Comparison of ENCODE assay signal across 3 cellular contexts in the genomic region with DNA sequence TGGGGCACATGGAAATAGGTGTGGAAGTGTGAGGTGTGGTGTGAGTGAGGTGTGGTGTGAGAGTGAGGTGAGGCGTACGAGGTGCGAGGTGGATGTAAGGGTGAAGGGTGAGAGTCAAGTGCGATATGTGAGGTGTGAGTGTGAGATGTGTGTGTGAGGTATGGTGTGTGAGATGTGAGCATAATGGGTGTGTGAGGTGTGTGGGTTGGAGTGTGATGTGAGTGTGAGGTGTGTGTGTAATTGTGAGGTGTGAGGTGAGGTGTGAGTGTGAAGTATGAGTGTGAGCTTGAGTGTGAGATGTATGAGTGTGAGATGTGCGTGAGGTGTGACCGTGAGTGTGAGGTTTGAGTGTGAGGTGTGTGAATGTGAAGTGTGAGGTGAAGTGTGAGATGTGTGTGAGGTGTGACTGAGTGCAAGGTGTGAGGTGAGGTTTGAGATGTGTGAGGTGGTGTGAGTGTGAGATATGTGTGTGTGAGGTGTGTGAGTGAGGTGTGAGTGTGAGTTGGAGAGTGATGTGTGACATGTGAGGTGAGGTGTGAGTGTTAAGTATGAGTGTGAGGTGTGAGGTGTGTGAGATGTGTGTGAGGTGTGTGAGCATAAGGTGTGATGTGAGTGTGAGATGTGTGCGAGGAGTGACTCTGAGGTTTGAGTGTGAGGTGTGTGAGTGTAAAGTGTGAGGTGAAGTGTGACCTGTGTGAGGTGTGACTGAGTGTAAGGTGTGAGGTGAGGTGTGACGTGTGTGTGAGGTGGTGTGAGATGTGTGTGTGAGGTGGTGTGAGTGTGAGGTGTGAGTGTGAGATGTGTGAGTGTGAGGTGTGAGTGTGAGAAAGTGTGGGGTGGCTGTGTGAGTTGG.
TF ChIP-seq lines count a peak whose summit lies in the region.

No MANE protein-coding gene starts in this region.

TF ChIP-seq in SK-N-SH, 30 proteins besides CTCF, POLR2A, EP300 and RAD21:
- TF ChIP-seq, protein P1, sequence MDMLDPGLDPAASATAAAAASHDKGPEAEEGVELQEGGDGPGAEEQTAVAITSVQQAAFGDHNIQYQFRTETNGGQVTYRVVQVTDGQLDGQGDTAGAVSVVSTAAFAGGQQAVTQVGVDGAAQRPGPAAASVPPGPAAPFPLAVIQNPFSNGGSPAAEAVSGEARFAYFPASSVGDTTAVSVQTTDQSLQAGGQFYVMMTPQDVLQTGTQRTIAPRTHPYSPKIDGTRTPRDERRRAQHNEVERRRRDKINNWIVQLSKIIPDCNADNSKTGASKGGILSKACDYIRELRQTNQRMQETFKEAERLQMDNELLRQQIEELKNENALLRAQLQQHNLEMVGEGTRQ (IDR thresholded peaks at IDR 0.05; ENCODE audit: borderline replicate concordance, low read depth, low read length), result no peak
- TF ChIP-seq NRF1 (IDR thresholded peaks at IDR 0.05; ENCODE audit: low read depth, low read length) (no peak), TCF12 (IDR thresholded peaks at IDR 0.05) (no peak), ELF1 (IDR thresholded peaks at IDR 0.05) (no peak), RFX5 (IDR thresholded peaks at IDR 0.05; ENCODE audit: low read length) (no peak)
TF ChIP-seq in SK-N-SH: peak in this region for 0.

TF ChIP-seq in SK-N-SH treated with all-trans-retinoic acid at 6 μM for 48 hours, 23 proteins besides CTCF, POLR2A, EP300 and RAD21:
- no peak for TF ChIP-seq ZNF8 (CRISPR knock-in tag; IDR thresholded peaks at IDR 0.05)
- no peak for TF ChIP-seq ZFP30 (CRISPR knock-in tag; IDR thresholded peaks at IDR 0.05)
- TF ChIP-seq ZNF70 (CRISPR knock-in tag; IDR thresholded peaks at IDR 0.05), result no peak
- TF ChIP-seq BACH2 (CRISPR knock-in tag; IDR thresholded peaks at IDR 0.05; ENCODE audit: borderline replicate concordance), result no peak
- TF ChIP-seq ARNTL (CRISPR knock-in tag; IDR thresholded peaks at IDR 0.05; ENCODE audit: borderline replicate concordance, low read depth), result no peak
- no peak for TF ChIP-seq SNAI2 (CRISPR knock-in tag; IDR thresholded peaks at IDR 0.05)
- no peak for TF ChIP-seq CSDC2 (CRISPR knock-in tag; IDR thresholded peaks at IDR 0.05)
- no peak for TF ChIP-seq TOX (CRISPR knock-in tag; IDR thresholded peaks at IDR 0.05; ENCODE audit: borderline replicate concordance)
- no peak for TF ChIP-seq ZC3H10 (CRISPR knock-in tag; IDR thresholded peaks at IDR 0.05)

TF ChIP-seq in endothelial cell of umbilical vein, 7 proteins besides CTCF, POLR2A, EP300 and RAD21:
- no peak for TF ChIP-seq GATA2 (IDR thresholded peaks at IDR 0.05; ENCODE audit: insufficient read depth, insufficient read length, low read depth, low read length)
- TF ChIP-seq, protein P2, sequence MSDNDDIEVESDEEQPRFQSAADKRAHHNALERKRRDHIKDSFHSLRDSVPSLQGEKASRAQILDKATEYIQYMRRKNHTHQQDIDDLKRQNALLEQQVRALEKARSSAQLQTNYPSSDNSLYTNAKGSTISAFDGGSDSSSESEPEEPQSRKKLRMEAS (IDR thresholded peaks at IDR 0.05; ENCODE audit: insufficient read depth, insufficient read length), result no peak
- TF ChIP-seq POLR2AphosphoS5 (IDR thresholded peaks at IDR 0.05; ENCODE audit: insufficient read depth, low read depth, low read length), result no peak
- no peak for TF ChIP-seq MYC (IDR thresholded peaks at IDR 0.05; ENCODE audit: low read depth, low read length)
- no peak for TF ChIP-seq JUN (IDR thresholded peaks at IDR 0.05; ENCODE audit: borderline replicate concordance, insufficient read depth, insufficient read length, low read depth)
- TF ChIP-seq EZH2 (IDR thresholded peaks at IDR 0.05; ENCODE audit: borderline replicate concordance, low read depth, low read length, severe bottlenecking), result no peak
- TF ChIP-seq FOS (IDR thresholded peaks at IDR 0.05; ENCODE audit: borderline replicate concordance, insufficient read depth, low read length), result no peak
